In genomic region chr18:5894613-5895299, GRCh38 we compare ENCODE assay signal across 8 cellular contexts. TPM values are rescaled to one million over a fixed set of nuclear protein-coding genes. Genes with fewer than 3 reads are reported as not detected.
A peak's percentile ranks its signal among the peaks of the same experiment; 100 is the strongest.
DNase-seq lines count a peak whose midpoint lies in the region; ATAC-seq, FAIRE-seq and TF ChIP-seq lines count a peak whose summit lies in the region.

No MANE protein-coding gene starts in this region.

- DNase-seq in ELF-1 (ENCODE audit: low read depth, low spot score) (peak; percentile 28), esophagus squamous epithelium (lab: John Stamatoyannopoulos, UW) (no peak), pancreas (peak in 3 of 6 donors; percentile 14 to 68 (median 63)), NK-92 (lab: John Stamatoyannopoulos, UW; ENCODE audit: unreplicated experiment) (no peak), G401 (ENCODE audit: low spot score) (no peak), HAP-1 (ENCODE audit: low spot score in 2 of 2) (no peak)
- no peak for DNase-seq in central memory CD4-positive, alpha-beta T cell

- peaks cover 35% of the 10 kb centered on the region for H3K4me1 ChIP-seq in HUES6 (ENCODE audit: control insufficient read depth, insufficient read depth, low read length)
- peaks cover 11 to 43% (median 28%) of the 10 kb centered on the region in 3 donors for H3K4me1 ChIP-seq in esophagus squamous epithelium
- no peaks in the 10 kb centered on the region for H3K4me1 ChIP-seq in pancreas
- no peaks in the 10 kb centered on the region for H3K4me1 ChIP-seq in HAP-1

- intact Hi-C loops in esophagus squamous epithelium (cut with DNase I) = no loop called here
- intact Hi-C loops in pancreas (cut with DNase I) = no loop called here

- no peak for FAIRE-seq in pancreas (lab: Jason Lieb, UNC)

- 4 to 5% methylated on average over 4 to 9 of the region's 56 CpGs for WGBS in esophagus squamous epithelium, 2 donors
- 2% methylated on average over 50 to 56 of the region's 56 CpGs for WGBS in pancreas, 2 donors

- ATAC-seq in pancreas = no peak

- H3K9me3 ChIP-seq in HUES6 (ENCODE audit: control insufficient read depth, insufficient read depth, low read depth, low read length) = no peaks in the 10 kb centered on the region; the same call in 1 of the 2 replicates
- no peaks in the 10 kb centered on the region for H3K9me3 ChIP-seq in esophagus squamous epithelium
- H3K9me3 ChIP-seq in pancreas = no peaks in the 10 kb centered on the region
- H3K9me3 ChIP-seq in HAP-1 = no peaks in the 10 kb centered on the region

- in situ Hi-C loops in G401 (cut with HindIII; ENCODE audit: low sequenced_read_pairs) = no loop called here
- in situ Hi-C loops in HAP-1 (cut with MboI; ENCODE audit: low sequenced_read_pairs) = loop anchor here (25.0 kb wide), 1 partner anchor 307 kb away; no protein-coding TSS in a partner anchor

- TF ChIP-seq CTCF in esophagus squamous epithelium (IDR thresholded peaks at IDR 0.05) (no peak), pancreas (IDR thresholded peaks at IDR 0.05) (no peak)

- H3K4me3 ChIP-seq in HUES6 (ENCODE audit: low read depth, low read length) = peak overlapping the region; percentile 83
- H3K4me3 ChIP-seq in esophagus squamous epithelium = peak overlapping the region; percentile 28 to 70 (median 50)
- H3K4me3 ChIP-seq in pancreas = peak overlapping the region; percentile 12 to 53 (median 29)
- H3K4me3 ChIP-seq in HAP-1 = no peak overlapping the region

- H3K36me3 ChIP-seq in HUES6 (ENCODE audit: control insufficient read depth, insufficient read depth, low read length) (no peaks in the 10 kb centered on the region), esophagus squamous epithelium (no peaks in the 10 kb centered on the region), pancreas (no peaks in the 10 kb centered on the region), HAP-1 (replicated peaks) (no peaks in the 10 kb centered on the region)

- H3K27me3 ChIP-seq in HUES6 (ENCODE audit: control insufficient read depth, insufficient read depth, low read length) (peaks cover 78% of the 10 kb centered on the region), esophagus squamous epithelium (peaks cover 6 to 100% (median 20%) of the 10 kb centered on the region in 4 donors), pancreas (peaks cover 0 to 14% (median 6%) of the 10 kb centered on the region in 4 donors), HAP-1 (ENCODE audit: low read depth) (peaks cover 43% of the 10 kb centered on the region)

- no peak overlapping the region; the same call in 1 of the 2 replicates for H3K27ac ChIP-seq in HUES6 (ENCODE audit: low read depth, low read length)
- peak overlapping the region in 2 of 4 donors; percentile 80 for H3K27ac ChIP-seq in esophagus squamous epithelium
- no peak overlapping the region for H3K27ac ChIP-seq in pancreas

- peak overlapping the region; percentile 68 for H3K9ac ChIP-seq in HUES6 (ENCODE audit: low read length)

- no peak for TF ChIP-seq POLR2A in esophagus squamous epithelium (IDR thresholded peaks at IDR 0.05)

RNA-seq across cellular contexts. Expression of gene TMEM200C, which starts 0.6 kb away (rescaled TPM):
- total RNA-seq in esophagus squamous epithelium (under 1 TPM in 2 of 4 donors, not detected in 2; 0.04 to 0.38 TPM), pancreas (under 1 TPM in 4 of 6 donors, not detected in 2; under 0.01 to 0.37 (median 0.15) TPM)
- polyA plus RNA-seq in pancreas = under 1 TPM; under 0.01 to 0.02 TPM
- not detected in 2 replicates for total RNA-seq in G401 (2014; rRNA removed; shearing (Covaris generic))
